ENCODE assay signal across 29 cellular contexts in the genomic region with DNA sequence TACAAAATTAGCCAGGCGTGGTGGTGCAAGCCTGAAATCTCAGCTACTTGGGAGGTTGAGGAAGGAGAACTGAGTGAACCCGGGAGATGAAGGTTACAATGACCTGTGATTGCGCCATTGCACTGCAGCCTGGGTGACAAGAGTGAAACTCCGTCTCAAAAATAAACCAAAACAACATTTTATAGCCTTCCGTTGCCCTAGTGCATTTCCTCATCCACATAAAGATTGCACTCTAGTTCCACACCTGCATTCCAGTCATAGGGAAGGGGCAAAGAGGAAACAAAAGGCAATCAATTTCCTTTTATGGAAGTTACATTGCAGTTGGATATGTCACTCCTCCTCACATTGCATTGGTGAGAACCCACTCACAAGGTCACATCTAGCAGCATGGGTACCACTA.
"Had no signal": no experiment of that assay in that cellular context is flagged by ENCODE, and none has a peak within 500 bp of the region (broad histone marks: within the 10 kb centered on the region; RNA-seq: fewer than 3 reads in every experiment).

No MANE protein-coding gene starts in this region.

- H3K4me2 ChIP-seq: hepatocyte, neural progenitor cell had no signal

- H3K9ac ChIP-seq: neural progenitor cell, parathyroid adenoma had no signal

- H3K4me3 ChIP-seq: hepatocyte, lower lobe of right lung, neural progenitor cell, psoas muscle, right atrium auricular region, right lobe of liver, stomach, testis, thyroid gland, transverse colon, upper lobe of left lung, vagina had no signal

- DNase-seq: islet precursor cell; left ventricle myocardium superior; lower lobe of right lung; mammary epithelial cell; mesenchymal stem cell; naive B cell; natural killer cell; nephron progenitor cell; occipital lobe; psoas muscle; right lobe of liver; stimulated activated CD4-positive, alpha-beta T cell treated with anti-CD3 and anti-CD28 coated beads, Interleukin-12 subunit alpha, Interleukin-12 subunit beta, amount 100 ng/mL, for 4 hours; stimulated activated CD4-positive, alpha-beta T cell treated with anti-CD3 and anti-CD28 coated beads, Interleukin-15, amount 100 ng/mL, for 24 hours; stimulated activated CD4-positive, alpha-beta T cell treated with anti-CD3 and anti-CD28 coated beads, Interleukin-2, amount 100 ng/mL, for 24 hours; stimulated activated CD4-positive, alpha-beta T cell treated with anti-CD3 and anti-CD28 coated beads, Interleukin-4, amount 100 ng/mL, for 1 hour; stimulated activated naive B cell treated with anti-CD40 and anti-IgM and Interleukin-4, amounts not matched to agents 10 μg/mL and 1 μg/mL and 100 μg/mL, for 72 hours; stimulated activated naive CD8-positive, alpha-beta T cell treated with anti-CD3 and anti-CD28 coated beads, Interleukin-15, Interleukin-2, amounts not matched to agents 100 U/mL and 50 U/mL, for 24 hours; stomach; testis; thyroid gland; transverse colon; upper lobe of left lung had no signal

- H3K4me1 ChIP-seq: lower lobe of right lung, neural progenitor cell, parathyroid adenoma, psoas muscle, right atrium auricular region, right lobe of liver, stomach, testis, thyroid gland, upper lobe of left lung, vagina had no signal

- H3K27ac ChIP-seq: hepatocyte, lower lobe of right lung, neural progenitor cell, neutrophil, parathyroid adenoma, psoas muscle, right atrium auricular region, right lobe of liver, stomach, testis, thyroid gland, upper lobe of left lung, vagina had no signal

- H3K36me3 ChIP-seq: lower lobe of right lung, neural progenitor cell, neutrophil, right atrium auricular region, right lobe of liver, stomach, thyroid gland, transverse colon, upper lobe of left lung, vagina had no signal

- ATAC-seq: left lobe of liver; left ventricle myocardium superior; lower lobe of right lung; natural killer cell; psoas muscle; right lobe of liver; stimulated activated naive B cell treated with anti-CD40 and anti-IgM and Interleukin-4, amounts not matched to agents 10 μg/mL and 1 μg/mL and 100 μg/mL, for 72 hours; stimulated activated naive CD8-positive, alpha-beta T cell treated with anti-CD3 and anti-CD28 coated beads, Interleukin-15, Interleukin-2, amounts not matched to agents 100 U/mL and 50 U/mL, for 24 hours had no signal

- H3K27me3 ChIP-seq: hepatocyte, neural progenitor cell, neutrophil, right atrium auricular region, right lobe of liver, stomach, testis, thyroid gland, transverse colon, upper lobe of left lung, vagina had no signal

- H2AFZ ChIP-seq: hepatocyte, neural progenitor cell, parathyroid adenoma had no signal

- H3K79me2 ChIP-seq: hepatocyte, parathyroid adenoma had no signal

- H3K9me3 ChIP-seq: lower lobe of right lung, neutrophil, psoas muscle, right lobe of liver, testis, thyroid gland, transverse colon, upper lobe of left lung, vagina had no signal
